In the genomic region with DNA sequence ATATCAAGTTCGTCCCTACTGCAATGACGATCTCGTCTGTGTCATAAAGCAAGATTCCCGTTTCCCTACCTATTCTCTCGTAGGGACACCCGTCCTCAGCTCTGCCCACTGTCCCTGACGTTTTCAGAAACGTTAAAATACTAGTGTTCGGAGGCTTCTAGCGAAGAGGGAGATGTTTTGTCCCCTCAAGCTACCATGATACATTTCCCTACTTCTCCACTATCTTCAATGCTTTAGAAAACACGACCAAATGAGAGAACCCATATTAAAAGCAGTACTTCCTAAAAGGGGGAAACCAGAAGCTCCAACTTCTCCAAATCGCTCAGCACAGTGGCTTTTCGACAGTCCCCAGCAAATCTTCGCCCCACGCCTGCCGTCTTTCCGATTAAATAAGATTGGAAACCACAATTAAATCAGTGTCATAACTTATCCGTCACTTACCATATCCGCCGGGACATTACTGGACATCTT, we compare ENCODE assay signal across 8 cellular contexts. TPM values are rescaled to one million over a fixed set of nuclear protein-coding genes. Genes with fewer than 3 reads are reported as not detected.
DNase-seq lines count a peak whose midpoint lies in the region; ATAC-seq, FAIRE-seq and TF ChIP-seq lines count a peak whose summit lies in the region.

No MANE protein-coding gene starts in this region.

- TF ChIP-seq POLR2A in body of pancreas (IDR thresholded peaks at IDR 0.05): no peak

- H3K27me3 ChIP-seq in AG04450 (ENCODE audit: control insufficient read depth, insufficient read depth, low read length) (no peaks in the 10 kb centered on the region), RWPE2 (ENCODE audit: insufficient read depth, poor library complexity, severe bottlenecking) (no peaks in the 10 kb centered on the region), body of pancreas (no peaks in the 10 kb centered on the region)

- intact Hi-C loops in body of pancreas (cut with DNase I) (no loop called here), kidney (cut with DNase I) (no loop called here)

- no peak overlapping the region for H3K27ac ChIP-seq in AG04450 (ENCODE audit: low read depth, low read length)
- H3K27ac ChIP-seq in RWPE2 (ENCODE audit: poor library complexity, severe bottlenecking): peak overlapping the region; percentile 70
- H3K27ac ChIP-seq in body of pancreas: peak overlapping the region; percentile 97 to 99 (median 99)
- peak overlapping the region; percentile 96 to 99 for H3K27ac ChIP-seq in kidney (ENCODE audit: low read depth in 2 of 2, low read length in 2 of 2)

- H3K4me1 ChIP-seq in RWPE2 (ENCODE audit: insufficient read depth, poor library complexity, severe bottlenecking): peaks cover 23% of the 10 kb centered on the region
- H3K4me1 ChIP-seq in body of pancreas: peaks cover 22% of the 10 kb centered on the region
- peaks cover 0 to 6% of the 10 kb centered on the region in 2 donors for H3K4me1 ChIP-seq in kidney (ENCODE audit: control insufficient read depth in 1 of 2, insufficient read depth in 1 of 2, low read depth in 1 of 2, low read length in 2 of 2)

- no peak for TF ChIP-seq CTCF in AG04450 (IDR thresholded peaks at IDR 0.05; ENCODE audit: low read depth, low read length)
- TF ChIP-seq CTCF in GM20000 (IDR thresholded peaks at IDR 0.05; ENCODE audit: extremely low read depth, missing control alignments): no peak
- TF ChIP-seq CTCF in RWPE2 (IDR thresholded peaks at IDR 0.05; ENCODE audit: poor library complexity, severe bottlenecking): no peak
- TF ChIP-seq CTCF in body of pancreas (IDR thresholded peaks at IDR 0.05): no peak
- TF ChIP-seq CTCF in kidney (IDR thresholded peaks at IDR 0.05; ENCODE audit: borderline replicate concordance, extremely low read depth, insufficient read depth): no peak

- 0 to 1% methylated on average over 20 of the region's 20 CpGs for WGBS in body of pancreas, 2 donors

- ATAC-seq in RWPE2 (ENCODE audit: low read depth) (no peak), body of pancreas (no peak), HG03460 (IDR thresholded peaks at IDR 0.05; ENCODE audit: unreplicated experiment) (no peak)

- H3K36me3 ChIP-seq in RWPE2 (ENCODE audit: low read depth): no peaks in the 10 kb centered on the region
- no peaks in the 10 kb centered on the region for H3K36me3 ChIP-seq in body of pancreas (replicated peaks in 1 of 2; ENCODE audit: insufficient read depth in 1 of 2, low read depth in 2 of 2)
- H3K36me3 ChIP-seq in kidney (ENCODE audit: control insufficient read depth in 1 of 2, insufficient read depth in 2 of 2, low read length in 2 of 2): no peaks in the 10 kb centered on the region

- H3K9me3 ChIP-seq in AG04450 (ENCODE audit: control insufficient read depth, insufficient read depth, low read length) (no peaks in the 10 kb centered on the region; the same call in 1 of the 2 replicates), RWPE2 (ENCODE audit: severe bottlenecking) (no peaks in the 10 kb centered on the region), body of pancreas (no peaks in the 10 kb centered on the region), kidney (ENCODE audit: control insufficient read depth in 1 of 2, low read length in 2 of 2) (no peaks in the 10 kb centered on the region)

- no peak for FAIRE-seq in kidney (lab: Jason Lieb, UNC)

- peak overlapping the region; percentile 64 to 91 for H3K9ac ChIP-seq in kidney (ENCODE audit: low read length in 2 of 2)

- CTCF ChIA-PET in AG04450 (lab: Charles Lee): interaction anchor here (0.9 to 13.2 kb wide), 5 partner anchors 11 to 264 kb away, joined by 3 to 198 read pairs (median 5); no protein-coding TSS in a partner anchor

- POLR2A ChIA-PET in AG04450 (lab: Yijun Ruan, JAX): interaction anchor here (1.7 to 4.9 kb wide), 3 partner anchors 75 to 266 kb away, joined by 7 to 37 read pairs (median 8); no protein-coding TSS in a partner anchor

- DNase-seq in AG04450 (ENCODE audit: low read depth, low spot score): no peak
- peak; percentile 28 for DNase-seq in GM20000 (ENCODE audit: low spot score)
- no peak for DNase-seq in RWPE2 (ENCODE audit: low spot score)
- peak in 3 of 4 donors; percentile 22 to 31 (median 28) for DNase-seq in body of pancreas
- DNase-seq in kidney: no peak
- DNase-seq in stimulated activated CD4-positive, alpha-beta T cell treated with anti-CD3 and anti-CD28 coated beads, Interleukin-4, amount 100 ng/mL, for 24 hours: peak; percentile 47
- DNase-seq in NCI-H146 (lab: John Stamatoyannopoulos, UW): no peak

- peak overlapping the region; percentile 70 for H3K4me3 ChIP-seq in AG04450 (ENCODE audit: low read depth, low read length)
- peak overlapping the region; percentile 80 for H3K4me3 ChIP-seq in RWPE2 (ENCODE audit: severe bottlenecking)
- H3K4me3 ChIP-seq in body of pancreas: peak overlapping the region; percentile 60 to 80
- peak overlapping the region; percentile 90 to 96 for H3K4me3 ChIP-seq in kidney (ENCODE audit: low read length in 2 of 2)

RNA-seq across cellular contexts. Expression of gene UBL3, which starts 1.3 kb away (rescaled TPM):
- polyA plus RNA-seq in AG04450 (2011; rRNA removed): 16.8 and 24.7 TPM in 2 replicates
- polyA minus RNA-seq in AG04450 (2011; rRNA and poly(A)+ RNA removed): 9.9 and 15.0 TPM in 2 replicates
- 10 to 100 TPM; 20.4 to 33.2 TPM for total RNA-seq in body of pancreas
- total RNA-seq in kidney: 34.1 TPM
- polyA plus RNA-seq in kidney (ENCODE audit: insufficient read depth, low read depth, low replicate concordance): 18.1 TPM

Comparison
In these comparisons a context has a peak if more than half of its experiments do, and no peak if none do; other contexts are left out.
1. DNase-seq: peak in GM20000 (single experiment), body of pancreas (3 of 4) and stimulated activated CD4-positive, alpha-beta T cell treated with anti-CD3 and anti-CD28 coated beads, Interleukin-4, amount 100 ng/mL, for 24 hours (single experiment); none in AG04450 (single experiment), RWPE2 (single experiment), kidney (single experiment) and NCI-H146 (single experiment).
2. Peak in every context shown above with its lines, with median percentiles within 50 percentile points of each other: H3K4me3 ChIP-seq.